16 cellular contexts compared by ENCODE assay signal in genomic region chrX:19800821-19801220, GRCh38.
DNase-seq lines count a peak whose midpoint lies in the region; ATAC-seq and TF ChIP-seq lines count a peak whose summit lies in the region.
"Had no signal": no experiment of that assay in that cellular context is flagged by ENCODE, and none has a peak within 500 bp of the region (broad histone marks: within the 10 kb centered on the region; RNA-seq: fewer than 3 reads in every experiment).

No MANE protein-coding gene starts in this region.

- DNase-seq in activated naive CD4-positive, alpha-beta T cell treated with Interleukin-2 at 50 U/mL for 16 hours, result no peak
- DNase-seq in MM.1S (no peak), MG63 (no peak), activated gamma-delta T cell treated with Interleukin-2 at 50 U/mL for 16 hours (no peak), 8988T (no peak)
- DNase-seq in activated naive CD8-positive, alpha-beta T cell treated with anti-CD3 and anti-CD28 coated beads, Interleukin-2, amount 10 ng/mL, durations not matched to agents 7 days and 5 days, result no peak
- peak in 1 of 2 donors; percentile 45 for DNase-seq in stimulated activated effector memory CD8-positive, alpha-beta T cell treated with anti-CD3 and anti-CD28 coated beads, Interleukin-12 subunit alpha, Interleukin-12 subunit beta, amount 100 ng/mL, for 72 hours (ENCODE audit: low spot score in 2 of 2)
- DNase-seq: heart right ventricle, kidney, midbrain, NCI-H2081, NCI-H524 treated with DMSO at 0.1 percent for 48 hours, nucleus accumbens, PC-3 had no signal

- H3K4me1 ChIP-seq in MM.1S (ENCODE audit: low read length), result peaks cover 30% of the 10 kb centered on the region

- no peaks in the 10 kb centered on the region for H3K36me3 Mint-ChIP-seq in activated naive CD4-positive, alpha-beta T cell treated with anti-CD3 and anti-CD28 coated beads, Interleukin-2, amount 50 U/mL, for 24 hours
- H3K36me3 Mint-ChIP-seq in activated naive CD8-positive, alpha-beta T cell treated with anti-CD3 and anti-CD28 coated beads, Interleukin-2, amount 10 ng/mL, durations not matched to agents 7 days and 5 days, result peaks cover 8% of the 10 kb centered on the region
- peaks cover 16% of the 10 kb centered on the region for H3K36me3 Mint-ChIP-seq in stimulated activated effector memory CD8-positive, alpha-beta T cell treated with anti-CD3 and anti-CD28 coated beads, Interleukin-12 subunit alpha, Interleukin-12 subunit beta, amount 100 ng/mL, for 72 hours

- H3K27ac Mint-ChIP-seq in activated naive CD4-positive, alpha-beta T cell treated with anti-CD3 and anti-CD28 coated beads, Interleukin-2, amount 50 U/mL, for 24 hours, result peak overlapping the region; percentile 55
- H3K27ac Mint-ChIP-seq in activated naive CD8-positive, alpha-beta T cell treated with anti-CD3 and anti-CD28 coated beads, Interleukin-2, amount 10 ng/mL, durations not matched to agents 7 days and 5 days, result peak overlapping the region; percentile 69
- H3K27ac Mint-ChIP-seq in stimulated activated effector memory CD8-positive, alpha-beta T cell treated with anti-CD3 and anti-CD28 coated beads, Interleukin-12 subunit alpha, Interleukin-12 subunit beta, amount 100 ng/mL, for 72 hours, result peak overlapping the region; percentile 88

- no peak for ATAC-seq in activated naive CD8-positive, alpha-beta T cell treated with anti-CD3 and anti-CD28 coated beads, Interleukin-2, amount 10 ng/mL, durations not matched to agents 7 days and 5 days (ENCODE audit: low read depth)
- no peak for ATAC-seq in stimulated activated effector memory CD8-positive, alpha-beta T cell treated with anti-CD3 and anti-CD28 coated beads, Interleukin-12 subunit alpha, Interleukin-12 subunit beta, amount 100 ng/mL, for 72 hours
- ATAC-seq: heart right ventricle had no signal

- H3K9ac ChIP-seq in MM.1S (ENCODE audit: low read length), result no peak overlapping the region

- peaks cover 28% of the 10 kb centered on the region for H3K79me2 ChIP-seq in MM.1S (ENCODE audit: low read length)

- H3F3A ChIP-seq in MM.1S (ENCODE audit: insufficient read depth, low read length), result peaks cover 4% of the 10 kb centered on the region; the same call in 1 of the 2 replicates

- peaks cover 66% of the 10 kb centered on the region for H3K4me1 Mint-ChIP-seq in activated naive CD4-positive, alpha-beta T cell treated with anti-CD3 and anti-CD28 coated beads, Interleukin-2, amount 50 U/mL, for 24 hours
- H3K4me1 Mint-ChIP-seq in activated naive CD8-positive, alpha-beta T cell treated with anti-CD3 and anti-CD28 coated beads, Interleukin-2, amount 10 ng/mL, durations not matched to agents 7 days and 5 days, result peaks cover 54% of the 10 kb centered on the region
- H3K4me1 Mint-ChIP-seq in stimulated activated effector memory CD8-positive, alpha-beta T cell treated with anti-CD3 and anti-CD28 coated beads, Interleukin-12 subunit alpha, Interleukin-12 subunit beta, amount 100 ng/mL, for 72 hours, result peaks cover 57% of the 10 kb centered on the region

- no peak overlapping the region for H2AFZ ChIP-seq in MM.1S (ENCODE audit: low read length)

- H3K36me3 ChIP-seq in MM.1S (replicated peaks; ENCODE audit: insufficient read depth, low read length) (no peaks in the 10 kb centered on the region), MG63 (no peaks in the 10 kb centered on the region)
- H3K36me3 ChIP-seq: HAP-1, heart right ventricle had no signal

- H3K9me2 ChIP-seq in MM.1S (replicated peaks; ENCODE audit: insufficient read depth, low read length), result no peaks in the 10 kb centered on the region

- POLR2A ChIA-PET in activated naive CD8-positive, alpha-beta T cell treated with anti-CD3 and anti-CD28 coated beads, Interleukin-2, amount 10 ng/mL, durations not matched to agents 7 days and 5 days (lab: Charles Lee), result interaction anchor here (1.3 to 3.2 kb wide), 2 partner anchors 12 to 54 kb away, joined by 5 to 22 read pairs; no protein-coding TSS in a partner anchor

- H3K9me3 Mint-ChIP-seq in activated naive CD4-positive, alpha-beta T cell treated with anti-CD3 and anti-CD28 coated beads, Interleukin-2, amount 50 U/mL, for 24 hours, result no peaks in the 10 kb centered on the region
- H3K9me3 Mint-ChIP-seq in activated naive CD8-positive, alpha-beta T cell treated with anti-CD3 and anti-CD28 coated beads, Interleukin-2, amount 10 ng/mL, durations not matched to agents 7 days and 5 days, result no peaks in the 10 kb centered on the region
- no peaks in the 10 kb centered on the region for H3K9me3 Mint-ChIP-seq in stimulated activated effector memory CD8-positive, alpha-beta T cell treated with anti-CD3 and anti-CD28 coated beads, Interleukin-12 subunit alpha, Interleukin-12 subunit beta, amount 100 ng/mL, for 72 hours

- peak overlapping the region; percentile 38; the same call in 1 of the 2 replicates for H3K4me2 ChIP-seq in MM.1S (ENCODE audit: low read depth, low read length)

- no peaks in the 10 kb centered on the region for H4K20me1 ChIP-seq in MM.1S (ENCODE audit: insufficient read depth, low read length)

- no peaks in the 10 kb centered on the region for H3K27me3 Mint-ChIP-seq in activated naive CD4-positive, alpha-beta T cell treated with anti-CD3 and anti-CD28 coated beads, Interleukin-2, amount 50 U/mL, for 24 hours
- H3K27me3 Mint-ChIP-seq in activated naive CD8-positive, alpha-beta T cell treated with anti-CD3 and anti-CD28 coated beads, Interleukin-2, amount 10 ng/mL, durations not matched to agents 7 days and 5 days, result no peaks in the 10 kb centered on the region

- peak overlapping the region; percentile 32; the same call in 1 of the 2 replicates for H3K27ac ChIP-seq in MM.1S (ENCODE audit: low read length)

- no peak overlapping the region for H3K4me3 ChIP-seq in MM.1S (ENCODE audit: low read length)
- no peak overlapping the region for H3K4me3 ChIP-seq in MG63
- H3K4me3 ChIP-seq: HAP-1, heart right ventricle had no signal

- no peak overlapping the region for H3K4me3 Mint-ChIP-seq in activated naive CD4-positive, alpha-beta T cell treated with anti-CD3 and anti-CD28 coated beads, Interleukin-2, amount 50 U/mL, for 24 hours
- peak overlapping the region; percentile 63 for H3K4me3 Mint-ChIP-seq in activated naive CD8-positive, alpha-beta T cell treated with anti-CD3 and anti-CD28 coated beads, Interleukin-2, amount 10 ng/mL, durations not matched to agents 7 days and 5 days
- peak overlapping the region; percentile 43 for H3K4me3 Mint-ChIP-seq in stimulated activated effector memory CD8-positive, alpha-beta T cell treated with anti-CD3 and anti-CD28 coated beads, Interleukin-12 subunit alpha, Interleukin-12 subunit beta, amount 100 ng/mL, for 72 hours

- no peak for TF ChIP-seq CTCF in MM.1S (IDR thresholded peaks at IDR 0.05; ENCODE audit: low read length)

- no peaks in the 10 kb centered on the region for H3K9me3 ChIP-seq in MM.1S (replicated peaks; ENCODE audit: insufficient read depth, low read length)
- no peaks in the 10 kb centered on the region for H3K9me3 ChIP-seq in MG63
- H3K9me3 ChIP-seq: HAP-1, heart right ventricle had no signal

- H3K27me3 ChIP-seq in MM.1S (replicated peaks; ENCODE audit: insufficient read depth, low read length) (no peaks in the 10 kb centered on the region), MG63 (no peaks in the 10 kb centered on the region)
- H3K27me3 ChIP-seq: heart right ventricle had no signal
